In genomic region chr3:155870133-155870944, GRCh38 we compare ENCODE assay signal across 8 cellular contexts.
A peak's percentile ranks its signal among the peaks of the same experiment; 100 is the strongest.
DNase-seq lines count a peak whose midpoint lies in the region; ATAC-seq and TF ChIP-seq lines count a peak whose summit lies in the region.

Gene GMPS, plus strand, starts transcription at chr3:155870650. Its CDS starts 221 bp downstream, at chr3:155870871.

- peak; percentile 81 for DNase-seq in AG09319 (ENCODE audit: extremely low read depth, low read depth)
- peak; percentile 79 for DNase-seq in NCI-H345 treated with DMSO at 0.1 percent for 48 hours (lab: John Stamatoyannopoulos, UW; ENCODE audit: unreplicated experiment)
- peak; percentile 89 for DNase-seq in activated CD4-positive, CD25-positive, alpha-beta regulatory T cell treated with anti-CD3 and anti-CD28 coated beads, Interleukin-2, amount 50 U/mL, for 16 hours (ENCODE audit: low read depth, low spot score)
- peak; percentile 94 to 96 for DNase-seq in central memory CD8-positive, alpha-beta T cell (ENCODE audit: low spot score in 2 of 2)
- peak; percentile 99 for DNase-seq in islet precursor cell
- peak; percentile 91 to 93 (median 92) for DNase-seq in stimulated activated CD4-positive, alpha-beta T cell treated with anti-CD3 and anti-CD28 coated beads, Interleukin-12 subunit alpha, Interleukin-12 subunit beta, amount 100 ng/mL, for 48 hours (ENCODE audit: low read depth in 2 of 3, low spot score in 1 of 3)

- H3K27ac Mint-ChIP-seq in central memory CD8-positive, alpha-beta T cell (ENCODE audit: low read depth): peak within 1 kb of the TSS; percentile 95

- H3K9me3 Mint-ChIP-seq in central memory CD8-positive, alpha-beta T cell: no peaks in the 10 kb centered on the region

- H3K4me3 Mint-ChIP-seq in central memory CD8-positive, alpha-beta T cell: peak within 1 kb of the TSS; percentile 95

- peaks cover 24% of the 10 kb centered on the region for H3K4me1 Mint-ChIP-seq in central memory CD8-positive, alpha-beta T cell

- TF ChIP-seq CTCF in AG09319 (IDR thresholded peaks at IDR 0.05; ENCODE audit: low read depth, low read length): peak; percentile 29

- ATAC-seq in GM19025 (IDR thresholded peaks at IDR 0.05; ENCODE audit: low read depth, unreplicated experiment) (peak; percentile 90), HG03342 (IDR thresholded peaks at IDR 0.05; ENCODE audit: unreplicated experiment) (peak; percentile 88)
- peak; percentile 89 for ATAC-seq in central memory CD8-positive, alpha-beta T cell (replicated peaks; ENCODE audit: extremely low read depth, poor library complexity, severe bottlenecking)

- H3K36me3 Mint-ChIP-seq in central memory CD8-positive, alpha-beta T cell (ENCODE audit: insufficient read depth): peaks cover 2% of the 10 kb centered on the region

- H3K27me3 Mint-ChIP-seq in central memory CD8-positive, alpha-beta T cell: no peaks in the 10 kb centered on the region

Comparison
In these comparisons a context has a peak if more than half of its experiments do, and no peak if none do; other contexts are left out.
1. Peak in every context shown above with its lines: DNase-seq and ATAC-seq.